In the genomic region with DNA sequence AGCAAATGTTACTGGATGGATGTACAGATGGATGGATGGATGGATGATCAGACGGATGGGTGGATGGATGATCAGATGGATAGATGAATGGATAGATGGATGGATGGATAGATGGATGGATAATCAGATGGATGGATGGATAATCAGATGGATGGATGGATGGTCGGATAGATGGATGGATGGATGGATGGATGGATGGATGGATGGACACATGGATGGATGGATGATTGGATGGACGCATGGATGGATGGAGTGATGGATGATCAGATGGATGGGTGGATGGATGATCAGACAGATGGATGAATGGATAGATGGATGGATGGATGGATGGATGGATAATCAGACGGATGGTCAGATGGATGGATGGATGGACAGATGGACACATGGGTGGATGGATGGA, we compare ENCODE assay signal across 22 cellular contexts.
"Had no signal": no experiment of that assay in that cellular context is flagged by ENCODE, and none has a peak within 500 bp of the region (broad histone marks: within the 10 kb centered on the region; RNA-seq: fewer than 3 reads in every experiment).

No MANE protein-coding gene starts in this region.

- FAIRE-seq: endometrium, islet of Langerhans, keratinocyte had no signal

- H3K4me3 ChIP-seq: colonic mucosa, esophagus squamous epithelium, gastrocnemius medialis, heart right ventricle, left lung, lower lobe of right lung had no signal

- H3K27me3 ChIP-seq: colonic mucosa, esophagus squamous epithelium, gastrocnemius medialis, heart right ventricle, left lung had no signal

- DNase-seq: colonic mucosa; cortex of kidney; effector CD8-positive, alpha-beta T cell; effector memory CD8-positive, alpha-beta T cell; endodermal cell; erythroblast; esophagus squamous epithelium; foreskin melanocyte; gastrocnemius medialis; glutamatergic neuron; head of caudate nucleus; heart right ventricle; hippocampal formation; left cardiac atrium; left lung; left ventricle myocardium superior; lower lobe of right lung had no signal

- H3K36me3 ChIP-seq: colonic mucosa, esophagus squamous epithelium, gastrocnemius medialis, heart right ventricle, left lung, lower lobe of right lung had no signal

- H3K9me3 ChIP-seq: colonic mucosa had no signal

- H3K4me1 ChIP-seq: colonic mucosa, esophagus squamous epithelium, gastrocnemius medialis, left lung, lower lobe of right lung had no signal

- H3K27ac ChIP-seq: colonic mucosa, epithelial cell of prostate, esophagus squamous epithelium, gastrocnemius medialis, heart right ventricle, left lung, lower lobe of right lung had no signal

- ATAC-seq: effector memory CD8-positive, alpha-beta T cell; esophagus mucosa; gastrocnemius medialis; heart right ventricle; left cardiac atrium; left lung; left ventricle myocardium superior had no signal
